18 cellular contexts compared by ENCODE assay signal in genomic region chr3:159896543-159896942, GRCh38. TPM values are rescaled to one million over a fixed set of nuclear protein-coding genes. Genes with fewer than 3 reads are reported as not detected.
"Had no signal": no experiment of that assay in that cellular context is flagged by ENCODE, and none has a peak within 500 bp of the region (broad histone marks: within the 10 kb centered on the region; RNA-seq: fewer than 3 reads in every experiment).

No MANE protein-coding gene starts in this region.

- H3K4me1 Mint-ChIP-seq: immature natural killer cell, naive B cell had no signal

- H3K4me2 ChIP-seq: smooth muscle cell had no signal

- DNase-seq: effector CD8-positive, alpha-beta T cell; glutamatergic neuron; immature natural killer cell; left cardiac atrium; left ventricle myocardium superior; mesendoderm; naive B cell; nephron progenitor cell; stimulated activated CD4-positive, alpha-beta T cell treated with anti-CD3 and anti-CD28 coated beads, Interleukin-2, amount 100 ng/mL, for 48 hours; stimulated activated naive CD4-positive, alpha-beta T cell treated with Interleukin-2 at 50 U/mL for 16 hours; testis; upper lobe of right lung had no signal

- H3K36me3 Mint-ChIP-seq: immature natural killer cell, naive B cell had no signal

- H3K27ac ChIP-seq: coronary artery, testis, upper lobe of right lung, vagina had no signal

- ATAC-seq: upper lobe of right lung had no signal

- H3K27me3 Mint-ChIP-seq: naive B cell had no signal

- H3K4me3 ChIP-seq: coronary artery, lung, right atrium auricular region, smooth muscle cell, testis, tibial nerve, upper lobe of right lung, vagina had no signal

- H3K9me3 Mint-ChIP-seq: immature natural killer cell, naive B cell, nephron progenitor cell had no signal

- H3K9me3 ChIP-seq: right atrium auricular region, testis, tibial nerve, upper lobe of right lung, vagina had no signal

- H3K27me3 ChIP-seq: right atrium auricular region, testis, tibial nerve, upper lobe of right lung, vagina had no signal

- H3K4me3 Mint-ChIP-seq: immature natural killer cell, naive B cell, nephron progenitor cell had no signal

- H3K27ac Mint-ChIP-seq: immature natural killer cell, naive B cell, nephron progenitor cell had no signal

RNA-seq across cellular contexts. Expression of gene SCHIP1, which starts 56.9 kb away (rescaled TPM):
- polyA plus RNA-seq: immature natural killer cell had no signal
